In the genomic region with DNA sequence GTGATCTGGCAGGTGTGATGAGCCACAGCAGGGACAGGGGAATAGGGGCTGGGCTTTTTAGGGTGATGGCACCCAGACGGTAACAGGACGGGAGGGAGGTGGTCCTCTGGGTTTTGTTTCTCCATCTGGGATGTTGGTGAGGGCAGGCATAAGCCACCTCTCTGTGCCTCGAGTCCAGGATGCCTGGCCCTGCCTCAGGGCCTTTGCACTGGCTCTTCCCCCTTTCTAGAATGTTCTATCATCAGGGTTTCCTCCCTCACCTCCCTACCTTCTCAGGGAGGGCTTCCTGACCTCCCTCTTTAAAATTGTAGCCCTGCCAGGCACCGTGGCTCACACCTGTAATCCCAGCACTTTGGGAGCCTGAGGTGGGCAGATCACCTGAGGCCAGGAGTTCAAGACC, we compare ENCODE assay signal across 17 cellular contexts.
"Had no signal": no experiment of that assay in that cellular context is flagged by ENCODE, and none has a peak within 500 bp of the region (broad histone marks: within the 10 kb centered on the region; RNA-seq: fewer than 3 reads in every experiment).

No MANE protein-coding gene starts in this region.

- H3K27ac Mint-ChIP-seq: activated CD4-positive, alpha-beta memory T cell treated with anti-CD3 and anti-CD28 coated beads for 36 hours; activated naive CD4-positive, alpha-beta T cell treated with anti-CD3 and anti-CD28 coated beads, Interleukin-2, amount 10 ng/mL, durations not matched to agents 7 days and 5 days; dendritic cell treated with granulocyte-macrophage colony-stimulating factor and Interleukin-4, amounts not matched to agents 40 ng/mL and 50 ng/mL, for 4 days; nephron progenitor cell had no signal

- H3K9me3 ChIP-seq: breast epithelium, esophagus squamous epithelium, heart right ventricle, tibial nerve had no signal

- H3K9me3 Mint-ChIP-seq: activated CD4-positive, alpha-beta memory T cell treated with anti-CD3 and anti-CD28 coated beads for 36 hours; activated naive CD4-positive, alpha-beta T cell treated with anti-CD3 and anti-CD28 coated beads, Interleukin-2, amount 10 ng/mL, durations not matched to agents 7 days and 5 days; dendritic cell treated with granulocyte-macrophage colony-stimulating factor and Interleukin-4, amounts not matched to agents 40 ng/mL and 50 ng/mL, for 4 days; effector memory CD8-positive, alpha-beta T cell; nephron progenitor cell had no signal

- H3K4me3 Mint-ChIP-seq: activated CD4-positive, alpha-beta memory T cell treated with anti-CD3 and anti-CD28 coated beads for 36 hours; activated naive CD4-positive, alpha-beta T cell treated with anti-CD3 and anti-CD28 coated beads, Interleukin-2, amount 10 ng/mL, durations not matched to agents 7 days and 5 days; dendritic cell treated with granulocyte-macrophage colony-stimulating factor and Interleukin-4, amounts not matched to agents 40 ng/mL and 50 ng/mL, for 4 days; effector memory CD8-positive, alpha-beta T cell; nephron progenitor cell had no signal

- H3K27me3 Mint-ChIP-seq: activated CD4-positive, alpha-beta memory T cell treated with anti-CD3 and anti-CD28 coated beads for 36 hours; activated naive CD4-positive, alpha-beta T cell treated with anti-CD3 and anti-CD28 coated beads, Interleukin-2, amount 10 ng/mL, durations not matched to agents 7 days and 5 days; effector memory CD8-positive, alpha-beta T cell had no signal

- DNase-seq: activated CD4-positive, alpha-beta memory T cell treated with anti-CD3 and anti-CD28 coated beads for 36 hours; activated CD8-positive, alpha-beta memory T cell treated with anti-CD3 and anti-CD28 coated beads, Interleukin-2, amount 50 U/mL, for 48 hours; activated effector memory CD4-positive, alpha-beta T cell treated with Interleukin-2 at 50 U/mL for 16 hours; activated naive CD4-positive, alpha-beta T cell treated with anti-CD3 and anti-CD28 coated beads, Interleukin-2, amount 10 ng/mL, durations not matched to agents 7 days and 5 days; activated T-cell treated with anti-CD3 and anti-CD28 coated beads, Interleukin-2, amount 50 U/mL, for 48 hours; effector memory CD8-positive, alpha-beta T cell; esophagus squamous epithelium; heart right ventricle; left cardiac atrium; nephron progenitor cell; occipital lobe; retina; stimulated activated naive CD4-positive, alpha-beta T cell; T-helper 2 cell had no signal

- ATAC-seq: effector memory CD8-positive, alpha-beta T cell; heart right ventricle; left cardiac atrium had no signal
